ENCODE assay signal across 1 cellular context in the genomic region with DNA sequence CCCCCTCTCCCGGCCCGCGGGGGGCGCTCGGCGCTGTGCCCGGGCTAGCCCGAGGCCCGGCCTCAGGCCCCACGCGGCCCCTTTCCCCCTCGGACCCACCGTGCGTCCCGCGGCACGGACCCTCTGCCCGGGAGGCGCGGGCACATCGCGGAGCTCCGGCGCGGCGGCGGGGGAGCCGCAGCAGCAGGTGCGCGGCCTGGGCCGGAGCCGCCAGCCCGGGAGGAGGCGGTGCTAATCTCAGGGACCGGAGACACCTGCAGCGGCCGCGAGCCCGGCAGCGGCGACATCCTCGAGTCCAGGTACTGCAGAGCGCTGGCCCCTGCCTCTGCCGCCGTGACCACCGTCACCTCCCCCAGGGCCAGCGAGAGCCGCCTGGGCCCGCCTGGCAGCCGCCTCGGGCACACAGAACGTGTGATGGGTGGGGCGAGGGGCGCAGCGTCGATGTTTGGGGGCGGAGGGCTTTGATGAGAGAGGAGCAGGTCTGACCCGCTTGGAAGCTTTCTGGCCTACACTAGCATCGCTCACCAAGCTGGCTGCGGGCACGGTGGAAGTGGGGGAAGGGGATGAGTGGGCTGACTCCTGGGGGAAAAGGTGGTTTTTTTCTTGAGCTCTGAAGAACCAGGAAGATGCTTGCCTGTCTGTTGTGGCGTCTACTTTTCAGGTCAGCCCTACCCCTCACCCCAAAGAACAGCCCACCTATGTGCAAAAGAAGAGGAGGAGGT.
TF ChIP-seq lines count a peak whose summit lies in the region.

No MANE protein-coding gene starts in this region.

TF ChIP-seq in endothelial cell of umbilical vein, 7 proteins besides CTCF, POLR2A, EP300 and RAD21 (continued from another document):
- TF ChIP-seq, protein P1, sequence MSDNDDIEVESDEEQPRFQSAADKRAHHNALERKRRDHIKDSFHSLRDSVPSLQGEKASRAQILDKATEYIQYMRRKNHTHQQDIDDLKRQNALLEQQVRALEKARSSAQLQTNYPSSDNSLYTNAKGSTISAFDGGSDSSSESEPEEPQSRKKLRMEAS (IDR thresholded peaks at IDR 0.05; ENCODE audit: insufficient read depth, insufficient read length), result no peak
- TF ChIP-seq FOS (IDR thresholded peaks at IDR 0.05; ENCODE audit: borderline replicate concordance, insufficient read depth, low read length) (no peak), GATA2 (IDR thresholded peaks at IDR 0.05; ENCODE audit: insufficient read depth, insufficient read length, low read depth, low read length) (no peak)
TF ChIP-seq in endothelial cell of umbilical vein: peak in this region for 0.
